Comparison of ENCODE assay signal across 16 cellular contexts in genomic region chr13:80441968-80442367, GRCh38.
DNase-seq lines count a peak whose midpoint lies in the region; ATAC-seq and TF ChIP-seq lines count a peak whose summit lies in the region.
"Had no signal": no experiment of that assay in that cellular context is flagged by ENCODE, and none has a peak within 500 bp of the region (broad histone marks: within the 10 kb centered on the region; RNA-seq: fewer than 3 reads in every experiment).

No MANE protein-coding gene starts in this region.

- TF ChIP-seq CTCF in HL-60 (IDR thresholded peaks at IDR 0.05; ENCODE audit: insufficient read depth, low read length) (no peak), activated B cell treated with CpG ODN at 0.5 μM for 24 hours (IDR thresholded peaks at IDR 0.05) (no peak)

- peak; percentile 76 for ATAC-seq in GM18511 (IDR thresholded peaks at IDR 0.05; ENCODE audit: unreplicated experiment)
- ATAC-seq in GM21526 (IDR thresholded peaks at IDR 0.05; ENCODE audit: low FRiP score, unreplicated experiment), result peak; percentile 65
- ATAC-seq in activated B cell treated with CpG ODN at 0.5 μM for 24 hours (ENCODE audit: low read depth), result peak; percentile 58
- ATAC-seq in GM21825 (IDR thresholded peaks at IDR 0.05; ENCODE audit: unreplicated experiment), result no peak
- ATAC-seq: activated T-cell treated with anti-CD3 and anti-CD28 coated beads, Interleukin-2, amount 50 U/mL, for 4 hours; stimulated activated naive CD8-positive, alpha-beta T cell treated with anti-CD3 and anti-CD28 coated beads, Interleukin-15, amount 100 ng/mL, for 72 hours had no signal

- H3K36me3 Mint-ChIP-seq in activated B cell treated with CpG ODN at 0.5 μM for 24 hours (ENCODE audit: low read depth), result no peaks in the 10 kb centered on the region
- H3K36me3 Mint-ChIP-seq: IgD-negative memory B cell had no signal

- no peak overlapping the region for H3K4me3 ChIP-seq in HL-60 (replicated peaks; ENCODE audit: insufficient read depth, low read length)
- H3K4me3 ChIP-seq: esophagus squamous epithelium, sigmoid colon had no signal

- DNase-seq in HL-60 (ENCODE audit: low read depth in 1 of 2, low spot score in 1 of 2) (peak in 1 of 2 experiments; percentile 23), activated B cell treated with CpG ODN at 0.5 μM for 24 hours (no peak), NCI-H1930 (lab: John Stamatoyannopoulos, UW) (no peak), NCI-H226 (no peak), HUDEP-2 (lab: John Stamatoyannopoulos, UW; ENCODE audit: unreplicated experiment in 76 of 76) (no peak)
- DNase-seq: activated CD4-positive, alpha-beta T cell treated with anti-CD3 and anti-CD28 coated beads for 1 hour; activated T-cell treated with anti-CD3 and anti-CD28 coated beads, Interleukin-2, amount 50 U/mL, for 4 hours; esophagus squamous epithelium; sigmoid colon; stimulated activated naive CD8-positive, alpha-beta T cell treated with anti-CD3 and anti-CD28 coated beads, Interleukin-15, amount 100 ng/mL, for 72 hours; SW 1271 had no signal

- no peak overlapping the region for H3K4me3 Mint-ChIP-seq in activated B cell treated with CpG ODN at 0.5 μM for 24 hours
- H3K4me3 Mint-ChIP-seq: activated T-cell treated with anti-CD3 and anti-CD28 coated beads, Interleukin-2, amount 50 U/mL, for 4 hours; IgD-negative memory B cell; nephron; stimulated activated naive CD8-positive, alpha-beta T cell treated with anti-CD3 and anti-CD28 coated beads, Interleukin-15, amount 100 ng/mL, for 72 hours had no signal

- H3K4me1 Mint-ChIP-seq in activated B cell treated with CpG ODN at 0.5 μM for 24 hours, result peaks cover 43% of the 10 kb centered on the region
- H3K4me1 Mint-ChIP-seq: stimulated activated naive CD8-positive, alpha-beta T cell treated with anti-CD3 and anti-CD28 coated beads, Interleukin-15, amount 100 ng/mL, for 72 hours had no signal

- POLR2A ChIA-PET in activated B cell treated with CpG ODN at 0.5 μM for 24 hours (lab: Charles Lee), result no interaction called here

- CTCF ChIA-PET in activated B cell treated with CpG ODN at 0.5 μM for 24 hours (lab: Charles Lee), result no interaction called here

- intact Hi-C loops in activated B cell treated with CpG ODN at 0.5 μM for 24 hours (cut with micrococcal nuclease), result loop anchor here (2.0 kb wide), 1 partner anchor 99 kb away; no protein-coding TSS in a partner anchor

- H3K9me3 Mint-ChIP-seq in activated B cell treated with CpG ODN at 0.5 μM for 24 hours, result no peaks in the 10 kb centered on the region
- H3K9me3 Mint-ChIP-seq: IgD-negative memory B cell; nephron; stimulated activated naive CD8-positive, alpha-beta T cell treated with anti-CD3 and anti-CD28 coated beads, Interleukin-15, amount 100 ng/mL, for 72 hours had no signal

- H3K27me3 Mint-ChIP-seq in activated B cell treated with CpG ODN at 0.5 μM for 24 hours, result no peaks in the 10 kb centered on the region
- H3K27me3 Mint-ChIP-seq: IgD-negative memory B cell; stimulated activated naive CD8-positive, alpha-beta T cell treated with anti-CD3 and anti-CD28 coated beads, Interleukin-15, amount 100 ng/mL, for 72 hours had no signal

- peak overlapping the region; percentile 32 for H3K27ac Mint-ChIP-seq in activated B cell treated with CpG ODN at 0.5 μM for 24 hours
- H3K27ac Mint-ChIP-seq: IgD-negative memory B cell; nephron; stimulated activated naive CD8-positive, alpha-beta T cell treated with anti-CD3 and anti-CD28 coated beads, Interleukin-15, amount 100 ng/mL, for 72 hours had no signal

- peak overlapping the region; percentile 2; the same call in 1 of the 2 replicates for H3K27ac ChIP-seq in HL-60 (replicated peaks)
- H3K27ac ChIP-seq: esophagus squamous epithelium, sigmoid colon had no signal

- H3K27me3 ChIP-seq in HL-60 (ENCODE audit: insufficient read depth, poor library complexity, severe bottlenecking), result no peaks in the 10 kb centered on the region
- H3K27me3 ChIP-seq: esophagus squamous epithelium, sigmoid colon had no signal
